ENCODE assay signal across 1 cellular context in the genomic region with DNA sequence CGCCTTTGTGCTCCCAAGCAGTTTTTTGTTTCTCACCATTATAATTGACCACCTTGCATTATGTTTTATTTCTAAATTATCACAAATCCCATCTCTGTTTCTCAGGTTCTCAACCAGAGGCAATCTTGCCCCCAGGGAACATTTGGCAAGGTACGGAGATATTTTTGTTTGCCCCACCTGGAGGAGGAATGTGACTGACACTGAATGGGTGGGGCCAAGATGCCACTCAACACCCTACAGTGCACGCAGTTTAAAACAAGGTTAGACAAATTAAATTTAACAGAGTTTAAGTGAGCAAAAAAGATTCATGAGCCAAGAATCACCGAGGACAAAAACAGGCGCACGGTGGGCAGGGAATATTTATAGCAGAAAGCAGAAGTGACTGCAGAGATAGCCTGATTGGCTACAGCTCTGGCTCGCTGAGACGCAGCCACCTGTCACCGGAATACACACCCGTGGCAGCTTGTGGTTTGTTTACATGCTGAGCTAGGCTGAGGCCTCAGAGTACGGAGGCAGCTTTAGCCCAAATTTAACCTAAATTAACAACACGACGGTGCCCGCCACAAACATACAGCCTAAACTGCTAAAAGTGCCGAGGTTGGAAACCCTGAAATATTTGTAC.
TF ChIP-seq lines count a peak whose summit lies in the region.

No MANE protein-coding gene starts in this region.

TF ChIP-seq in GM23338, 12 proteins besides CTCF, POLR2A, EP300 and RAD21 (continued from another document):
- TF ChIP-seq, protein P1, sequence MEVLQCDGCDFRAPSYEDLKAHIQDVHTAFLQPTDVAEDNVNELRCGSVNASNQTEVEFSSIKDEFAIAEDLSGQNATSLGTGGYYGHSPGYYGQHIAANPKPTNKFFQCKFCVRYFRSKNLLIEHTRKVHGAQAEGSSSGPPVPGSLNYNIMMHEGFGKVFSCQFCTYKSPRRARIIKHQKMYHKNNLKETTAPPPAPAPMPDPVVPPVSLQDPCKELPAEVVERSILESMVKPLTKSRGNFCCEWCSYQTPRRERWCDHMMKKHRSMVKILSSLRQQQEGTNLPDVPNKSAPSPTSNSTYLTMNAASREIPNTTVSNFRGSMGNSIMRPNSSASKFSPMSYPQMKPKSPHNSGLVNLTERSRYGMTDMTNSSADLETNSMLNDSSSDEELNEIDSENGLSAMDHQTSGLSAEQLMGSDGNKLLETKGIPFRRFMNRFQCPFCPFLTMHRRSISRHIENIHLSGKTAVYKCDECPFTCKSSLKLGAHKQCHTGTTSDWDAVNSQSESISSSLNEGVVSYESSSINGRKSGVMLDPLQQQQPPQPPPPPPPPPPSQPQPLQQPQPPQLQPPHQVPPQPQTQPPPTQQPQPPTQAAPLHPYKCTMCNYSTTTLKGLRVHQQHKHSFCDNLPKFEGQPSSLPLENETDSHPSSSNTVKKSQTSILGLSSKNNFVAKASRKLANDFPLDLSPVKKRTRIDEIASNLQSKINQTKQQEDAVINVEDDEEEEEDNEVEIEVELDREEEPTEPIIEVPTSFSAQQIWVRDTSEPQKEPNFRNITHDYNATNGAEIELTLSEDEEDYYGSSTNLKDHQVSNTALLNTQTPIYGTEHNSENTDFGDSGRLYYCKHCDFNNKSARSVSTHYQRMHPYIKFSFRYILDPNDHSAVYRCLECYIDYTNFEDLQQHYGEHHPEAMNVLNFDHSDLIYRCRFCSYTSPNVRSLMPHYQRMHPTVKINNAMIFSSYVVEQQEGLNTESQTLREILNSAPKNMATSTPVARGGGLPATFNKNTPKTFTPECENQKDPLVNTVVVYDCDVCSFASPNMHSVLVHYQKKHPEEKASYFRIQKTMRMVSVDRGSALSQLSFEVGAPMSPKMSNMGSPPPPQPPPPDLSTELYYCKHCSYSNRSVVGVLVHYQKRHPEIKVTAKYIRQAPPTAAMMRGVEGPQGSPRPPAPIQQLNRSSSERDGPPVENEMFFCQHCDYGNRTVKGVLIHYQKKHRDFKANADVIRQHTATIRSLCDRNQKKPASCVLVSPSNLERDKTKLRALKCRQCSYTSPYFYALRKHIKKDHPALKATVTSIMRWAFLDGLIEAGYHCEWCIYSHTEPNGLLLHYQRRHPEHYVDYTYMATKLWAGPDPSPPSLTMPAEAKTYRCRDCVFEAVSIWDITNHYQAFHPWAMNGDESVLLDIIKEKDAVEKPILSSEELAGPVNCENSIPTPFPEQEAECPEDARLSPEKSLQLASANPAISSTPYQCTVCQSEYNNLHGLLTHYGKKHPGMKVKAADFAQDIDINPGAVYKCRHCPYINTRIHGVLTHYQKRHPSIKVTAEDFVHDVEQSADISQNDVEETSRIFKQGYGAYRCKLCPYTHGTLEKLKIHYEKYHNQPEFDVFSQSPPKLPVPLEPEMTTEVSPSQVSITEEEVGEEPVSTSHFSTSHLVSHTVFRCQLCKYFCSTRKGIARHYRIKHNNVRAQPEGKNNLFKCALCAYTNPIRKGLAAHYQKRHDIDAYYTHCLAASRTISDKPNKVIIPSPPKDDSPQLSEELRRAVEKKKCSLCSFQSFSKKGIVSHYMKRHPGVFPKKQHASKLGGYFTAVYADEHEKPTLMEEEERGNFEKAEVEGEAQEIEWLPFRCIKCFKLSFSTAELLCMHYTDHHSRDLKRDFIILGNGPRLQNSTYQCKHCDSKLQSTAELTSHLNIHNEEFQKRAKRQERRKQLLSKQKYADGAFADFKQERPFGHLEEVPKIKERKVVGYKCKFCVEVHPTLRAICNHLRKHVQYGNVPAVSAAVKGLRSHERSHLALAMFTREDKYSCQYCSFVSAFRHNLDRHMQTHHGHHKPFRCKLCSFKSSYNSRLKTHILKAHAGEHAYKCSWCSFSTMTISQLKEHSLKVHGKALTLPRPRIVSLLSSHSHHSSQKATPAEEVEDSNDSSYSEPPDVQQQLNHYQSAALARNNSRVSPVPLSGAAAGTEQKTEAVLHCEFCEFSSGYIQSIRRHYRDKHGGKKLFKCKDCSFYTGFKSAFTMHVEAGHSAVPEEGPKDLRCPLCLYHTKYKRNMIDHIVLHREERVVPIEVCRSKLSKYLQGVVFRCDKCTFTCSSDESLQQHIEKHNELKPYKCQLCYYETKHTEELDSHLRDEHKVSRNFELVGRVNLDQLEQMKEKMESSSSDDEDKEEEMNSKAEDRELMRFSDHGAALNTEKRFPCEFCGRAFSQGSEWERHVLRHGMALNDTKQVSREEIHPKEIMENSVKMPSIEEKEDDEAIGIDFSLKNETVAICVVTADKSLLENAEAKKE (CRISPR knock-in tag; IDR thresholded peaks at IDR 0.05), result no peak
- no peak for TF ChIP-seq ZNF331 (CRISPR knock-in tag; IDR thresholded peaks at IDR 0.05; ENCODE audit: low read depth)
